17 cellular contexts compared by ENCODE assay signal in genomic region chr10:94107191-94107590, GRCh38.
DNase-seq lines count a peak whose midpoint lies in the region; ATAC-seq, FAIRE-seq and TF ChIP-seq lines count a peak whose summit lies in the region.
"Had no signal": no experiment of that assay in that cellular context is flagged by ENCODE, and none has a peak within 500 bp of the region (broad histone marks: within the 10 kb centered on the region; RNA-seq: fewer than 3 reads in every experiment).

No MANE protein-coding gene starts in this region.

- H2BK5ac ChIP-seq in IMR-90 (ENCODE audit: low read depth, low read length, poor library complexity, severe bottlenecking) (no peak overlapping the region), mesenchymal stem cell (ENCODE audit: low read depth, low read length, poor library complexity, severe bottlenecking) (no peak overlapping the region)

- 0 out of 2 replicates have a peak overlapping the region, but pooled peaks have one; percentile 10 for H2BK20ac ChIP-seq in IMR-90 (ENCODE audit: low read depth, low read length)

- H4K5ac ChIP-seq in IMR-90 (ENCODE audit: low read depth, low read length) = no peak overlapping the region

- TF ChIP-seq POLR2A in IMR-90 (IDR thresholded peaks at IDR 0.05; ENCODE audit: low read depth, low read length) = no peak

- H3K4ac ChIP-seq in IMR-90 (ENCODE audit: low read depth, low read length) = no peak overlapping the region
- H3K4ac ChIP-seq in mesenchymal stem cell (ENCODE audit: low read depth in 1 of 2, low read length in 2 of 2) = no peak overlapping the region

- no peak overlapping the region for H2AK9ac ChIP-seq in IMR-90 (replicated peaks; ENCODE audit: low read depth, low read length, poor library complexity)

- H3K14ac ChIP-seq in IMR-90 (replicated peaks; ENCODE audit: low read depth, low read length) = no peak overlapping the region
- H3K14ac ChIP-seq in mesenchymal stem cell (ENCODE audit: low read length in 2 of 2) = no peak overlapping the region

- H3K36me3 ChIP-seq in IMR-90 (ENCODE audit: control insufficient read depth, insufficient read depth, low read length) (no peaks in the 10 kb centered on the region), astrocyte (ENCODE audit: insufficient read depth, low read length) (no peaks in the 10 kb centered on the region), mesenchymal stem cell (ENCODE audit: control insufficient read depth in 1 of 2, insufficient read depth in 2 of 2, low read depth in 1 of 2, low read length in 2 of 2) (no peaks in the 10 kb centered on the region)
- H3K36me3 ChIP-seq: BLaER1, HAP-1 had no signal

- in situ Hi-C loops in IMR-90 (cut with MboI; ENCODE audit: low sequenced_read_pairs) = no loop called here

- H3K4me2 ChIP-seq in IMR-90 (ENCODE audit: low read depth, low read length) (no peak overlapping the region), astrocyte (ENCODE audit: low read length) (no peak overlapping the region), mesenchymal stem cell (ENCODE audit: low read length, poor library complexity, severe bottlenecking) (no peak overlapping the region)
- H3K4me2 ChIP-seq: BLaER1 had no signal

- no peak overlapping the region for H4K91ac ChIP-seq in IMR-90 (ENCODE audit: insufficient read depth, low read depth, low read length)
- H4K91ac ChIP-seq in mesenchymal stem cell (ENCODE audit: low read length) = no peak overlapping the region

- peaks cover 4% of the 10 kb centered on the region; the same call in 1 of the 2 replicates for H4K20me1 ChIP-seq in IMR-90 (ENCODE audit: insufficient read depth, low read length)
- no peaks in the 10 kb centered on the region for H4K20me1 ChIP-seq in astrocyte (ENCODE audit: insufficient read depth, low read length)
- H4K20me1 ChIP-seq: BLaER1 had no signal

- H3K27ac ChIP-seq in IMR-90 (ENCODE audit: insufficient read depth, low read length) (no peak overlapping the region), astrocyte (ENCODE audit: low read depth, low read length) (no peak overlapping the region), mesenchymal stem cell (ENCODE audit: low read length, poor library complexity, severe bottlenecking) (no peak overlapping the region)
- H3K27ac ChIP-seq: BLaER1 had no signal

- H3K36me3 Mint-ChIP-seq in astrocyte (ENCODE audit: low read depth, unreplicated experiment) (no peaks in the 10 kb centered on the region), osteocyte (ENCODE audit: unreplicated experiment) (no peaks in the 10 kb centered on the region)
- H3K36me3 Mint-ChIP-seq: CD14-positive monocyte; CD4-positive, alpha-beta memory T cell had no signal

- no peak for TF ChIP-seq CTCF in IMR-90 (conservative IDR thresholded peaks at IDR 0.05; ENCODE audit: low read depth, low read length)
- TF ChIP-seq CTCF in astrocyte (IDR thresholded peaks at IDR 0.05; ENCODE audit: insufficient read depth, low read depth, low read length) = no peak
- TF ChIP-seq CTCF in osteocyte (IDR thresholded peaks at IDR 0.05) = no peak

- no TSS peak for BruUV-seq in IMR-90 (replicated peaks; lab: Mats Ljungman, UMichigan)

- DNase-seq in IMR-90 (no peak), astrocyte (ENCODE audit: low read depth) (no peak), mesenchymal stem cell (peak; percentile 51), NCI-H345 treated with DMSO at 0.1 percent for 48 hours (lab: John Stamatoyannopoulos, UW; ENCODE audit: unreplicated experiment) (no peak), cerebellum (ENCODE audit: low spot score) (no peak), osteocyte (ENCODE audit: extremely low spot score, unreplicated experiment) (no peak)
- DNase-seq: CD4-positive, alpha-beta memory T cell; DMS53; DND-41; EL had no signal

- H3K79me1 ChIP-seq in IMR-90 (ENCODE audit: low read depth in 1 of 2, low read length in 2 of 2) (no peaks in the 10 kb centered on the region), mesenchymal stem cell (replicated peaks; ENCODE audit: low read length, poor library complexity, severe bottlenecking) (no peaks in the 10 kb centered on the region)

- 0 out of 2 replicates have a peak overlapping the region, but pooled peaks have one; percentile 12 for H3K23ac ChIP-seq in IMR-90 (ENCODE audit: low read depth, low read length)
- H3K23ac ChIP-seq in mesenchymal stem cell (ENCODE audit: low read length in 2 of 2) = no peak overlapping the region

- H3K9me3 Mint-ChIP-seq in astrocyte (ENCODE audit: unreplicated experiment) (no peaks in the 10 kb centered on the region), osteocyte (ENCODE audit: unreplicated experiment) (no peaks in the 10 kb centered on the region)

- H3K9ac ChIP-seq in IMR-90 (ENCODE audit: low read depth, low read length) = no peak overlapping the region
- no peak overlapping the region for H3K9ac ChIP-seq in astrocyte (ENCODE audit: low read length)
- no peak overlapping the region for H3K9ac ChIP-seq in mesenchymal stem cell (ENCODE audit: low read length)
- H3K9ac ChIP-seq: BLaER1 had no signal

- H2AFZ ChIP-seq in IMR-90 (replicated peaks; ENCODE audit: low read length, poor library complexity) (no peak overlapping the region), astrocyte (ENCODE audit: low read depth, low read length) (no peak overlapping the region), mesenchymal stem cell (ENCODE audit: low read depth, low read length) (no peak overlapping the region)

- no peaks in the 10 kb centered on the region for H3K79me2 ChIP-seq in astrocyte (ENCODE audit: insufficient read depth, low read length)

- ATAC-seq in IMR-90 (ENCODE audit: low read depth) = no peak
- ATAC-seq in GM21528 (IDR thresholded peaks at IDR 0.05; ENCODE audit: low FRiP score, unreplicated experiment) = no peak
- ATAC-seq: GM12878 had no signal

- no peak overlapping the region for H3K18ac ChIP-seq in IMR-90 (ENCODE audit: low read depth, low read length)
- H3K18ac ChIP-seq in mesenchymal stem cell (ENCODE audit: low read depth in 1 of 2, low read length in 2 of 2) = no peak overlapping the region

- peak; percentile 26 for FAIRE-seq in astrocyte (lab: Jason Lieb, UNC)
- FAIRE-seq: A204.1, GM12878, H1 had no signal

- no peak overlapping the region for H3K56ac ChIP-seq in IMR-90 (ENCODE audit: extremely low read depth, insufficient read depth, low read length)

- POLR2A ChIA-PET in IMR-90 (lab: Charles Lee; ENCODE audit: unreplicated experiment) = no interaction called here

- dilution Hi-C loops in IMR-90 (cut with HindIII; ENCODE audit: low sequenced_read_pairs, unreplicated experiment) = no loop called here

- no peak overlapping the region for H2BK12ac ChIP-seq in mesenchymal stem cell (ENCODE audit: low read length in 2 of 2)

- no peak overlapping the region for H2BK120ac ChIP-seq in IMR-90 (ENCODE audit: low read depth, low read length)
- no peak overlapping the region for H2BK120ac ChIP-seq in mesenchymal stem cell (ENCODE audit: low read depth, low read length)

- no CpG with 5 or more reads among the region's 2 CpGs for WGBS in IMR-90 (ENCODE audit: extremely low coverage in 2 of 2, insufficient read length in 1 of 2), 2 experiments
- no CpG with 5 or more reads among the region's 2 CpGs for WGBS in mesenchymal stem cell

- H2BK15ac ChIP-seq in IMR-90 (ENCODE audit: low read depth, low read length) (0 out of 3 replicates have a peak overlapping the region, but pooled peaks have one; percentile 16), mesenchymal stem cell (ENCODE audit: low read depth, poor library complexity, severe bottlenecking) (no peak overlapping the region)

- H3K27me3 Mint-ChIP-seq in astrocyte (ENCODE audit: low read depth, unreplicated experiment) = peaks cover 2% of the 10 kb centered on the region
- no peaks in the 10 kb centered on the region for H3K27me3 Mint-ChIP-seq in osteocyte (ENCODE audit: unreplicated experiment)

- no peak overlapping the region for H3K4me3 ChIP-seq in IMR-90 (ENCODE audit: insufficient read depth, low read depth, low read length)
- H3K4me3 ChIP-seq in astrocyte (ENCODE audit: insufficient read depth, low read depth, low read length) = no peak overlapping the region
- H3K4me3 ChIP-seq in mesenchymal stem cell (ENCODE audit: insufficient read depth in 1 of 2, low read depth in 1 of 2, low read length in 2 of 2) = no peak overlapping the region
- H3K4me3 ChIP-seq: BLaER1, GM12878, HAP-1 had no signal

- H3K4me1 ChIP-seq in IMR-90 (ENCODE audit: control insufficient read depth, insufficient read depth, low read length) (peaks cover 20% of the 10 kb centered on the region), astrocyte (ENCODE audit: insufficient read depth, low read length) (peaks cover 18% of the 10 kb centered on the region), mesenchymal stem cell (ENCODE audit: control insufficient read depth, insufficient read depth, low read depth, low read length) (peaks cover 5% of the 10 kb centered on the region)
- H3K4me1 ChIP-seq: BLaER1 had no signal

- H3K9me3 ChIP-seq in IMR-90 (ENCODE audit: control insufficient read depth, insufficient read depth, low read length) (no peaks in the 10 kb centered on the region), astrocyte (ENCODE audit: insufficient read depth, low read depth, low read length) (no peaks in the 10 kb centered on the region), mesenchymal stem cell (ENCODE audit: control insufficient read depth, low read length) (no peaks in the 10 kb centered on the region)
- H3K9me3 ChIP-seq: BLaER1, HAP-1 had no signal

- H3K27ac Mint-ChIP-seq in astrocyte (ENCODE audit: unreplicated experiment) (no peak overlapping the region), osteocyte (ENCODE audit: unreplicated experiment) (no peak overlapping the region)
- H3K27ac Mint-ChIP-seq: CD14-positive monocyte; CD4-positive, alpha-beta memory T cell had no signal

- H3K4me1 Mint-ChIP-seq in astrocyte (ENCODE audit: low read depth, unreplicated experiment) (peaks cover 24% of the 10 kb centered on the region), osteocyte (ENCODE audit: unreplicated experiment) (peaks cover 31% of the 10 kb centered on the region)
- H3K4me1 Mint-ChIP-seq: CD14-positive monocyte; CD4-positive, alpha-beta memory T cell had no signal

- no peak overlapping the region for H3K4me3 Mint-ChIP-seq in astrocyte (ENCODE audit: unreplicated experiment)
- no peak overlapping the region for H3K4me3 Mint-ChIP-seq in osteocyte (ENCODE audit: unreplicated experiment)
- H3K4me3 Mint-ChIP-seq: CD14-positive monocyte; CD4-positive, alpha-beta memory T cell had no signal

- H2AK5ac ChIP-seq in IMR-90 (ENCODE audit: low read depth, low read length) (no peak overlapping the region; the same call in 1 of the 2 replicates), mesenchymal stem cell (ENCODE audit: low read length, severe bottlenecking) (no peak overlapping the region)

- CTCF ChIA-PET in IMR-90 (lab: Yijun Ruan, JAX) = no interaction called here

- intact Hi-C loops in IMR-90 (cut with micrococcal nuclease) = no loop called here

- H4K8ac ChIP-seq in IMR-90 (ENCODE audit: low read depth in 2 of 2, low read length in 2 of 2) (no peak overlapping the region), mesenchymal stem cell (ENCODE audit: low read length) (no peak overlapping the region)

- TF ChIP-seq RAD21 in IMR-90 (IDR thresholded peaks at IDR 0.05; ENCODE audit: low read length) = no peak

- H3K9me1 ChIP-seq in IMR-90 (ENCODE audit: insufficient read depth, low read length) = peaks cover 21% of the 10 kb centered on the region

- H3K27me3 ChIP-seq in IMR-90 (ENCODE audit: control insufficient read depth, insufficient read depth, low read length) (no peaks in the 10 kb centered on the region; the same call in 1 of the 2 replicates), astrocyte (ENCODE audit: insufficient read depth, low read length) (no peaks in the 10 kb centered on the region), mesenchymal stem cell (ENCODE audit: control insufficient read depth in 1 of 2, insufficient read depth in 1 of 2, low read length in 2 of 2) (peaks cover 0 to 6% of the 10 kb centered on the region in 2 experiments)
- H3K27me3 ChIP-seq: BLaER1 had no signal
